Comparison of ENCODE assay signal across 27 cellular contexts in the genomic region with DNA sequence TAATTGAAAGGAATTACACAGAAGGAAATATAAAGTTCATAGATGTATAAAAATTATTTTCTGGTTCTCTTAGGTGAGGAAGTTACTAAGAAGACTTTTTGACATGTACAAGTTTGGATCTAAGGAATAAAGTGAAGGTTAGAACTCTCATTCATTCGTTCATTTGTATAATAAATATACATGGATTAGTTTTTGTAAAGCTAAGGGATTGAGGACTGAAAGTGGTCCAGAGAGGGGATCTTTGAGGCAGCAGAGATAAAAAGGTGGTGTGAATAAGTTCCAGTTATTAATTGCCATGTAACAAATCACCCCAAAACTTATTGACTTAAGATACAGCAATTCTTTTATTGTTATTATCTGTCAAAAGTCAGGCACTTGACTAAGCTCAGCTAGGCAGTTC.
"Had no signal": no experiment of that assay in that cellular context is flagged by ENCODE, and none has a peak within 500 bp of the region (broad histone marks: within the 10 kb centered on the region; RNA-seq: fewer than 3 reads in every experiment).

No MANE protein-coding gene starts in this region.

- H3K27ac ChIP-seq: colonic mucosa, coronary artery, dorsolateral prefrontal cortex, epithelial cell of prostate, esophagus muscularis mucosa, esophagus squamous epithelium, foreskin keratinocyte, gastrocnemius medialis, gastroesophageal sphincter, heart left ventricle, heart right ventricle, hepatocyte had no signal

- H2AFZ ChIP-seq: hepatocyte had no signal

- DNase-seq: colonic mucosa; cortex of kidney; dermis blood vessel endothelial cell; dorsolateral prefrontal cortex; effector CD4-positive, alpha-beta T cell; effector CD8-positive, alpha-beta T cell; effector memory CD4-positive, alpha-beta T cell; effector memory CD8-positive, alpha-beta T cell; endodermal cell; erythroblast; esophagus squamous epithelium; foreskin fibroblast; foreskin keratinocyte; foreskin melanocyte; gastrocnemius medialis; glutamatergic neuron; heart left ventricle; heart right ventricle had no signal

- H3K4me2 ChIP-seq: hepatocyte had no signal

- H3K79me2 ChIP-seq: hepatocyte had no signal

- H3K36me3 ChIP-seq: colonic mucosa, esophagus muscularis mucosa, esophagus squamous epithelium, gastrocnemius medialis, gastroesophageal sphincter, heart left ventricle, heart right ventricle had no signal

- H3K27me3 ChIP-seq: colonic mucosa, dorsolateral prefrontal cortex, esophagus muscularis mucosa, esophagus squamous epithelium, gastrocnemius medialis, gastroesophageal sphincter, heart left ventricle, hepatocyte had no signal

- H3K9me3 ChIP-seq: colonic mucosa, gastrocnemius medialis had no signal

- FAIRE-seq: endometrium, endothelial cell of umbilical vein, frontal cortex had no signal

- H3K4me1 ChIP-seq: colonic mucosa, esophagus muscularis mucosa, esophagus squamous epithelium, foreskin keratinocyte, gastrocnemius medialis, gastroesophageal sphincter, heart left ventricle, heart right ventricle had no signal

- ATAC-seq: effector memory CD8-positive, alpha-beta T cell; esophagus mucosa; foreskin keratinocyte; gastrocnemius medialis; gastroesophageal sphincter; heart left ventricle; heart right ventricle had no signal

- H3K4me3 ChIP-seq: colonic mucosa, coronary artery, dorsolateral prefrontal cortex, esophagus muscularis mucosa, esophagus squamous epithelium, gastrocnemius medialis, gastroesophageal sphincter, heart left ventricle, heart right ventricle, hepatocyte had no signal
